ENCODE assay signal across 8 cellular contexts in the genomic region with DNA sequence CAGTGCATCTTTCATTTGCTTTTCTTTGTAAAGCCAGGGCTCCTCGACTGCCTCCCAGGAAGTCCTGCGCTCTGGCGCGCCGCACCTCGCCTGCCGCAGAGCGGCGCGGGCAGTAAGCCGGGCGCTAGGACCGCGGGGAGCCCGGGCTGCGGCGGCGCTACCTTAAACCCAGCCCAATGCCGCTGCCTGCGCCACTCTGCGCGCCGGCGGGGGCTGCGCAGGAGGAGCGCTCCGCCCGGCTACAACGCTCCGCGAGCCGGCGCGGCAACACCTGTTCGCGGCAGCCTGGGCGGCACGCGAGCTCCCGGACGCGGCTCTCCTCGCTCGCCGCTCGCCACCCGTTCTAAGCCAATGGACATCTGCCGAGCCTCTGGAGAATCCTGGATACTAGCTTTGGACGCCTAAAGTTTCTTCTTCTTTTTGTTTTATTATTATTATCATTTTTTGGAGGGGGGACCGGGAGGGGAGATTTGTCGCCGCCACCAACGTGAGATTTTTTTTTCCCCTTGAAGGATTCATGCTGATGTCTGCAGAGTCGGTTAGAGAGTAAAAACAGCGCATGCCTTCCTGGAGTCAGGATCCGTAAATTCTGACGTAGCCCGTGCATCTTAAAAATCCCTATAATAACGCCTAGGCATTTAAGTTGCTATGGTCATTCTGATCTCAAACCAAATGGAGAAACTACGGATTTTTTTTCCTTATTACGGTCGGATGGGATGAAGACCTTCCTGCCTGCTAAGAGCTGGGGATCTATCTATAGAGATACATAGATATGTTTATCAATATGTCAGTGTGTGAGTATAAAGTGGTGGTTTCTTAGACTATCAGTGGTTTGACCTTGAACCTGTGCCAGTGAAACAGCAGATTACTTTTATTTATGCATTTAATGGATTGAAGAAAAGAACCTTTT. TPM values are rescaled to one million over a fixed set of nuclear protein-coding genes. Genes with fewer than 3 reads are reported as not detected.
DNase-seq lines count a peak whose midpoint lies in the region; ATAC-seq and TF ChIP-seq lines count a peak whose summit lies in the region.

Gene FGF9, plus strand, starts transcription at position 191 of the 910 bp plus-strand sequence. CDS start 840 bp downstream, outside the sequence.

- CTCF ChIA-PET in PC-3 (lab: Charles Lee), result interaction anchor here (0.6 to 0.7 kb wide), 2 partner anchors 33 to 194 kb away, joined by 3 to 4 read pairs; no protein-coding TSS in a partner anchor

- H3K9me3 ChIP-seq in PC-3 (ENCODE audit: low read length), result no peaks in the 10 kb centered on the region
- no peaks in the 10 kb centered on the region for H3K9me3 ChIP-seq in stomach

- H3K27me3 ChIP-seq in PC-3 (ENCODE audit: low read length), result peaks cover 67% of the 10 kb centered on the region
- peaks cover 3 to 93% (median 56%) of the 10 kb centered on the region in 3 donors for H3K27me3 ChIP-seq in stomach

- H3K27ac Mint-ChIP-seq in activated T-helper 1 cell treated with anti-CD3 and anti-CD28 coated beads, Interleukin-12 subunit alpha, Interleukin-12 subunit beta, Interleukin-2, Interleukin-4 antibody, amounts not matched to agents 30 ng/mL and 10 ng/mL and 1 ng/mL, durations not matched to agents 14 hours and 24 hours and 36 hours, result peak within 1 kb of the TSS; percentile 59
- H3K27ac Mint-ChIP-seq in nephron, result peak within 1 kb of the TSS; percentile 78 to 91 (median 79)

- peak within 1 kb of the TSS; percentile 82 for H3K4me3 Mint-ChIP-seq in activated T-helper 1 cell treated with anti-CD3 and anti-CD28 coated beads, Interleukin-12 subunit alpha, Interleukin-12 subunit beta, Interleukin-2, Interleukin-4 antibody, amounts not matched to agents 30 ng/mL and 10 ng/mL and 1 ng/mL, durations not matched to agents 14 hours and 24 hours and 36 hours
- peak within 1 kb of the TSS; percentile 89 to 93 (median 93) for H3K4me3 Mint-ChIP-seq in nephron

- peak within 1 kb of the TSS; percentile 95 for H3K4me2 ChIP-seq in PC-3 (ENCODE audit: low read length)

- H3K4me1 ChIP-seq in PC-3 (ENCODE audit: insufficient read depth, low read length) (no peaks in the 10 kb centered on the region), stomach (peaks cover 52 to 76% (median 72%) of the 10 kb centered on the region in 4 donors)

- no peaks in the 10 kb centered on the region for H3K9me2 ChIP-seq in PC-3 (replicated peaks; ENCODE audit: low read length)

- peaks cover 63% of the 10 kb centered on the region for H3K27me3 Mint-ChIP-seq in activated T-helper 1 cell treated with anti-CD3 and anti-CD28 coated beads, Interleukin-12 subunit alpha, Interleukin-12 subunit beta, Interleukin-2, Interleukin-4 antibody, amounts not matched to agents 30 ng/mL and 10 ng/mL and 1 ng/mL, durations not matched to agents 14 hours and 24 hours and 36 hours (ENCODE audit: insufficient read depth)
- peaks cover 54% of the 10 kb centered on the region for H3K27me3 Mint-ChIP-seq in nephron (ENCODE audit: low read depth)

- H3K36me3 ChIP-seq in PC-3 (ENCODE audit: low read depth, low read length) (no peaks in the 10 kb centered on the region), stomach (no peaks in the 10 kb centered on the region)

- H3K36me3 Mint-ChIP-seq in activated T-helper 1 cell treated with anti-CD3 and anti-CD28 coated beads, Interleukin-12 subunit alpha, Interleukin-12 subunit beta, Interleukin-2, Interleukin-4 antibody, amounts not matched to agents 30 ng/mL and 10 ng/mL and 1 ng/mL, durations not matched to agents 14 hours and 24 hours and 36 hours (ENCODE audit: low read depth), result peaks cover 2% of the 10 kb centered on the region
- peaks cover 4% of the 10 kb centered on the region for H3K36me3 Mint-ChIP-seq in nephron (ENCODE audit: low read depth)

- 0 to 1% (median 0%) methylated on average over 57 to 62 of the region's 62 CpGs for WGBS in stomach, 5 donors

- DNase-seq in DMS153 (lab: John Stamatoyannopoulos, UW) (peak; percentile 85), HT1080 (ENCODE audit: low read depth) (peak; percentile 71), PC-3 (peak; percentile 65), fibroblast of pulmonary artery (ENCODE audit: low read depth) (peak; percentile 79), stomach (peak; percentile 86)
- DNase-seq in activated T-helper 1 cell treated with anti-CD3 and anti-CD28 coated beads, Interleukin-12 subunit alpha, Interleukin-12 subunit beta, Interleukin-2, Interleukin-4 antibody, amounts not matched to agents 30 ng/mL and 10 ng/mL and 1 ng/mL, durations not matched to agents 14 hours and 24 hours and 36 hours (ENCODE audit: low spot score), result peak; percentile 77

- H3K79me2 ChIP-seq in PC-3 (ENCODE audit: low read length), result no peaks in the 10 kb centered on the region

- H4K20me1 ChIP-seq in PC-3 (ENCODE audit: low read length), result no peaks in the 10 kb centered on the region

- TF ChIP-seq CTCF in PC-3 (conservative IDR thresholded peaks at IDR 0.05; ENCODE audit: low read depth, low read length) (no peak), fibroblast of pulmonary artery (IDR thresholded peaks at IDR 0.05; ENCODE audit: low read length, missing control alignments) (no peak), nephron (IDR thresholded peaks at IDR 0.05; ENCODE audit: unreplicated experiment in 3 of 3) (no peak), stomach (IDR thresholded peaks at IDR 0.05) (no peak)

- H3K27ac ChIP-seq in PC-3 (ENCODE audit: low read length) (no peak within 1 kb of the TSS), stomach (peak within 1 kb of the TSS in 4 of 5 donors; percentile 43 to 71 (median 57))

- no peaks in the 10 kb centered on the region for H3K9me3 Mint-ChIP-seq in activated T-helper 1 cell treated with anti-CD3 and anti-CD28 coated beads, Interleukin-12 subunit alpha, Interleukin-12 subunit beta, Interleukin-2, Interleukin-4 antibody, amounts not matched to agents 30 ng/mL and 10 ng/mL and 1 ng/mL, durations not matched to agents 14 hours and 24 hours and 36 hours
- H3K9me3 Mint-ChIP-seq in nephron, result no peaks in the 10 kb centered on the region

- no TSS peak for BruUV-seq in PC-3 (replicated peaks; lab: Mats Ljungman, UMichigan)

- ATAC-seq in GM21360 (IDR thresholded peaks at IDR 0.05; ENCODE audit: unreplicated experiment) (peak; percentile 70), PC-3 (peak; percentile 90)

- POLR2A ChIA-PET in PC-3 (lab: Charles Lee; ENCODE audit: unreplicated experiment), result no interaction called here

- TF ChIP-seq POLR2A in stomach (IDR thresholded peaks at IDR 0.05), result no peak

- peaks cover 43% of the 10 kb centered on the region for H3K4me1 Mint-ChIP-seq in activated T-helper 1 cell treated with anti-CD3 and anti-CD28 coated beads, Interleukin-12 subunit alpha, Interleukin-12 subunit beta, Interleukin-2, Interleukin-4 antibody, amounts not matched to agents 30 ng/mL and 10 ng/mL and 1 ng/mL, durations not matched to agents 14 hours and 24 hours and 36 hours (ENCODE audit: low read depth)
- H3K4me1 Mint-ChIP-seq in nephron, result peaks cover 31% of the 10 kb centered on the region

- H3K4me3 ChIP-seq in PC-3 (ENCODE audit: low read length) (peak within 1 kb of the TSS; percentile 64), fibroblast of pulmonary artery (replicated peaks; ENCODE audit: low read depth, low read length) (peak within 1 kb of the TSS; percentile 54), stomach (peak within 1 kb of the TSS; percentile 56 to 91 (median 72))

- H2AFZ ChIP-seq in PC-3 (ENCODE audit: low read length), result peak within 1 kb of the TSS; percentile 74

- TF ChIP-seq EP300 in stomach (IDR thresholded peaks at IDR 0.05), result no peak

- H3K9ac ChIP-seq in PC-3 (ENCODE audit: low read length), result no peak within 1 kb of the TSS

- intact Hi-C loops in PC-3 (cut with micrococcal nuclease), result loop anchor here (2.0 kb wide), 1 partner anchor 34 kb away; no protein-coding TSS in a partner anchor
- intact Hi-C loops in activated T-helper 1 cell treated with anti-CD3 and anti-CD28 coated beads, Interleukin-12 subunit alpha, Interleukin-12 subunit beta, Interleukin-2, Interleukin-4 antibody, amounts not matched to agents 30 ng/mL and 10 ng/mL and 1 ng/mL, durations not matched to agents 14 hours and 24 hours and 36 hours (cut with micrococcal nuclease), result loop anchor here (1.0 to 10.0 kb wide), 10 partner anchors 16 to 1704 kb away; partner anchors contain the start of genes GJA3 and MICU2
- intact Hi-C loops in stomach (cut with DNase I; ENCODE audit: low total_unique reads), result no loop called here

- no peaks in the 10 kb centered on the region for H3F3A ChIP-seq in PC-3 (ENCODE audit: low read length, unreplicated experiment)

RNA-seq across cellular contexts. Expression of gene FGF9, which starts in this region (rescaled TPM):
- 0.47 TPM in 1 of 2 replicates, not detected in the other for total RNA-seq in HT1080 (2014; rRNA removed; shearing (Covaris generic))
- not detected in 2 replicates for polyA plus RNA-seq in HT1080 (2015; cell fraction: cytosol; rRNA removed)
- not detected in 2 replicates for polyA plus RNA-seq in HT1080 (2015; cell fraction: nucleus; rRNA removed)
- total RNA-seq in PC-3 (2014; rRNA removed) (not detected in 2 replicates), stomach (1 to 10 TPM in 1 of 5 donors, under 1 TPM in 2, not detected in 2; 0.14 to 2.2 (median 0.29) TPM)
- 0.23 and 0.47 TPM in 2 replicates for total RNA-seq in activated T-helper 1 cell treated with anti-CD3 and anti-CD28 coated beads, Interleukin-12 subunit alpha, Interleukin-12 subunit beta, Interleukin-2, Interleukin-4 antibody, amounts not matched to agents 30 ng/mL and 10 ng/mL and 1 ng/mL, durations not matched to agents 14 hours and 24 hours and 36 hours
- polyA plus RNA-seq in stomach, result under 1 TPM; 0.20 to 0.61 (median 0.25) TPM

Comparison
In these comparisons a context has a peak if more than half of its experiments do, and no peak if none do; other contexts are left out.
1. Peak in DNase-seq in HT1080; RNA of the gene not detected or under 1 TPM.
2. Peak in DNase-seq, ATAC-seq, H3K4me3 ChIP-seq and H3K4me2 ChIP-seq in PC-3; RNA of the gene not detected or under 1 TPM.
3. Peak in DNase-seq in activated T-helper 1 cell treated with anti-CD3 and anti-CD28 coated beads, Interleukin-12 subunit alpha, Interleukin-12 subunit beta, Interleukin-2, Interleukin-4 antibody, amounts not matched to agents 30 ng/mL and 10 ng/mL and 1 ng/mL, durations not matched to agents 14 hours and 24 hours and 36 hours; RNA of the gene not detected or under 1 TPM.